In genomic region chr1:11478571-11479374, GRCh38 we compare ENCODE assay signal across 8 cellular contexts. TPM values are rescaled to one million over a fixed set of nuclear protein-coding genes. Genes with fewer than 3 reads are reported as not detected.
DNase-seq lines count a peak whose midpoint lies in the region; ATAC-seq and TF ChIP-seq lines count a peak whose summit lies in the region.

Gene DISP3, plus strand, starts transcription at chr1:11479155. Its CDS starts 21,838 bp downstream, at chr1:11500993.

- intact Hi-C loops in ovary (cut with DNase I), result no loop called here

- H3K4me1 ChIP-seq in gastroesophageal sphincter (peaks cover 0 to 19% (median 5%) of the 10 kb centered on the region in 3 donors), ovary (ENCODE audit: insufficient read depth) (no peaks in the 10 kb centered on the region), thymus (ENCODE audit: control insufficient read depth, insufficient read depth, low read length) (peaks cover 6% of the 10 kb centered on the region)

- H3K4me3 ChIP-seq in gastroesophageal sphincter, result peak within 1 kb of the TSS; percentile 13 to 51
- peak within 1 kb of the TSS; percentile 18 for H3K4me3 ChIP-seq in ovary
- H3K4me3 ChIP-seq in thymus (ENCODE audit: low read length), result peak within 1 kb of the TSS; percentile 48

- no peak for TF ChIP-seq EP300 in gastroesophageal sphincter (IDR thresholded peaks at IDR 0.05)
- TF ChIP-seq EP300 in ovary (IDR thresholded peaks at IDR 0.05), result no peak

- 2% methylated on average over 9 of the region's 96 CpGs; no CpG with 5 or more reads in 1 of the 2 donors for WGBS in gastroesophageal sphincter (ENCODE audit: low coverage in 1 of 2), 2 donors
- WGBS in ovary, 3 donors, result 0 to 1% (median 1%) methylated on average over 30 to 96 of the region's 96 CpGs
- 1% methylated on average over 96 of the region's 96 CpGs for WGBS in thymus

- peak; percentile 81 for ATAC-seq in GM21390 (IDR thresholded peaks at IDR 0.05; ENCODE audit: unreplicated experiment)
- ATAC-seq in gastroesophageal sphincter, result peak; percentile 31

- TF ChIP-seq CTCF in gastroesophageal sphincter (IDR thresholded peaks at IDR 0.05) (peak in 1 of 4 experiments; percentile 57), ovary (IDR thresholded peaks at IDR 0.05) (no peak)

- TF ChIP-seq POLR2A in Raji (IDR thresholded peaks at IDR 0.05; ENCODE audit: insufficient read depth, low read depth, low read length) (0 out of 2 replicates have a peak, but pooled peaks have one; percentile 18), gastroesophageal sphincter (IDR thresholded peaks at IDR 0.05) (no peak), ovary (IDR thresholded peaks at IDR 0.05) (no peak)

- H3K27me3 ChIP-seq in gastroesophageal sphincter, result peaks cover 100% of the 10 kb centered on the region
- no peaks in the 10 kb centered on the region for H3K27me3 ChIP-seq in ovary
- H3K27me3 ChIP-seq in thymus (ENCODE audit: control insufficient read depth, insufficient read depth), result peaks cover 31% of the 10 kb centered on the region

- no peaks in the 10 kb centered on the region for H3K9me3 ChIP-seq in KOPT-K1 (ENCODE audit: insufficient read depth, low read length, poor library complexity, severe bottlenecking)
- H3K9me3 ChIP-seq in gastroesophageal sphincter, result no peaks in the 10 kb centered on the region
- H3K9me3 ChIP-seq in ovary, result no peaks in the 10 kb centered on the region
- no peaks in the 10 kb centered on the region for H3K9me3 ChIP-seq in thymus (ENCODE audit: control insufficient read depth)

- DNase-seq in Caki2 (ENCODE audit: low read depth) (peak; percentile 71), ovary (peak in 3 of 5 donors; percentile 18 to 55 (median 50))
- peak; percentile 48 for DNase-seq in activated gamma-delta T cell treated with anti-CD3 and anti-CD28 coated beads, Interleukin-2, amount 50 U/mL, for 16 hours (ENCODE audit: low read depth)

- peaks cover 2% of the 10 kb centered on the region; the same call in 1 of the 2 replicates for H3K36me3 ChIP-seq in KOPT-K1 (ENCODE audit: insufficient read depth, low read length)
- no peaks in the 10 kb centered on the region for H3K36me3 ChIP-seq in gastroesophageal sphincter
- H3K36me3 ChIP-seq in ovary, result no peaks in the 10 kb centered on the region
- H3K36me3 ChIP-seq in thymus (ENCODE audit: control insufficient read depth, insufficient read depth), result no peaks in the 10 kb centered on the region

- H3K27ac ChIP-seq in KOPT-K1 (ENCODE audit: low read depth, low read length, poor library complexity, severe bottlenecking), result peak within 1 kb of the TSS; percentile 85
- H3K27ac ChIP-seq in gastroesophageal sphincter, result no peak within 1 kb of the TSS
- H3K27ac ChIP-seq in ovary, result no peak within 1 kb of the TSS
- no peak within 1 kb of the TSS for H3K27ac ChIP-seq in thymus (ENCODE audit: low read depth)

- in situ Hi-C loops in Caki2 (cut with HindIII; ENCODE audit: low pct_unique_long_range_greater_than_20kb, low sequenced_read_pairs), result no loop called here

RNA-seq across cellular contexts. Expression of gene DISP3, which starts in this region (rescaled TPM):
- total RNA-seq in Caki2 (2014; rRNA removed; shearing (Covaris generic); ENCODE audit: low replicate concordance), result 0.27 TPM in 1 of 2 replicates, not detected in the other
- total RNA-seq in gastroesophageal sphincter, result under 1 TPM in 1 of 4 donors, not detected in 3; 0.19 TPM
- under 1 TPM in 3 of 7 donors, not detected in 4; 0.18 to 0.36 (median 0.28) TPM for total RNA-seq in ovary
- under 1 TPM in 1 of 2 donors, not detected in 1; 0.08 TPM for polyA plus RNA-seq in ovary
- polyA plus RNA-seq in thymus, result 0.82 TPM

Comparison
In these comparisons a context has a peak if more than half of its experiments do, and no peak if none do; other contexts are left out.
1. Peak in DNase-seq in Caki2; RNA of the gene not detected or under 1 TPM.
2. Peak in ATAC-seq and H3K4me3 ChIP-seq in gastroesophageal sphincter; RNA of the gene not detected or under 1 TPM.
3. Peak in DNase-seq and H3K4me3 ChIP-seq in ovary; RNA of the gene not detected or under 1 TPM.